In the genomic region with DNA sequence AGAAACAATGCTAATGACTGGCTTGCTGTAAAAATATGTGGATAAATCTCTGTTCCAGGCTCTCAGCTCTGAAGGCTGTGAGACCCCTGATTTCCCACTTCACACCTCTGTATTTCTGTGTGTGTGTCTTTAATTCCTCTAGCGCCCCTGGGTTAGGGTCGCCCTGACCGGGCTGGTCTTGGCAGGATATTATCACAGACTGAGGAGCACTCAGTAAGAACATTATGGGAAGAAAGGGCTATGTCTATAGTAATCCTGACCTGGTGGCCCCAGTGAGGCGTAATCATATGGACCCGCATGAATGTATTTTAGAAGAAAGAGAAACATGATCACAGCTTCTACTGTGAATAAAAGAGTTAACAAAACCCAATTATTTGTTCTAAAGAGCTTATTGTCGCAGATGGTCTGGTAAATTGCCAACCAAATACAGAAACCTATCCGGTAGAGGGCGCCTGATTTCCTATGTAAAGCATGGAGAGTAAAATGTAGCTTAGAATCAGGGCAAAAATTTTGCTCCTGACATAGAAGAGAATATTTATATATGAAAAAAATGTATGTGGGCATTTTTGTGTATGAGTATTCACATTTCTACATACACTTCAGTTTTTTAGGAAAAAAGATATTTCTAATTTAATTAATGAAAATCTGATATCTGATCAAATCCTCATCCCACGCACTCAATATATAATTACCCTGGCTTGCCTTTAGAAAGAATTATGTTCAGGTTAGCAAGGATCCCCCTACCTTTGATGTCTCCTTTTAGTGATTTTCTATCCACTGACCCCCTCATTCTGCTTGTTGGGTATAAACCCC, we compare ENCODE assay signal across 11 cellular contexts. TPM values are rescaled to one million over a fixed set of nuclear protein-coding genes. Genes with fewer than 3 reads are reported as not detected.
DNase-seq lines count a peak whose midpoint lies in the region; ATAC-seq and TF ChIP-seq lines count a peak whose summit lies in the region.
"Had no signal": no experiment of that assay in that cellular context is flagged by ENCODE, and none has a peak within 500 bp of the region (broad histone marks: within the 10 kb centered on the region; RNA-seq: fewer than 3 reads in every experiment).

No MANE protein-coding gene starts in this region.

- TF ChIP-seq RAD21 in Ishikawa (IDR thresholded peaks at IDR 0.05; ENCODE audit: low read depth): peak; percentile 42

- H3K27ac ChIP-seq in SK-N-MC (no peak overlapping the region), dorsolateral prefrontal cortex (peak overlapping the region in 2 of 59 donors; percentile 2 to 11)
- H3K27ac ChIP-seq: BLaER1 treated with 17β-estradiol and CSF1 and Interleukin-3, amounts not matched to agents 10 nM and 100 nM had no signal

- H3K9me3 Mint-ChIP-seq in neural crest cell: no peaks in the 10 kb centered on the region
- H3K9me3 Mint-ChIP-seq: activated naive CD4-positive, alpha-beta T cell treated with anti-CD3 and anti-CD28 coated beads, Interleukin-2, amount 50 U/mL, for 72 hours had no signal

- no peaks in the 10 kb centered on the region for H3K36me3 Mint-ChIP-seq in neural crest cell (ENCODE audit: low read depth)
- H3K36me3 Mint-ChIP-seq: activated naive CD4-positive, alpha-beta T cell treated with anti-CD3 and anti-CD28 coated beads, Interleukin-2, amount 50 U/mL, for 72 hours had no signal

- peaks cover 18% of the 10 kb centered on the region for H3K4me1 Mint-ChIP-seq in neural crest cell

- no peak overlapping the region for H3K4me3 Mint-ChIP-seq in neural crest cell

- no peak for TF ChIP-seq EP300 in Ishikawa (IDR thresholded peaks at IDR 0.05; ENCODE audit: borderline replicate concordance)

- DNase-seq in DMS79 treated with DMSO at 0.1 percent for 48 hours (lab: John Stamatoyannopoulos, UW) (peak; percentile 2), DMS79 (lab: John Stamatoyannopoulos, UW) (no peak), SK-N-MC (ENCODE audit: low read depth, low spot score) (peak; percentile 40), dorsolateral prefrontal cortex (peak in 2 of 10 donors; percentile 61 to 70), neural crest cell (ENCODE audit: low read depth, low spot score) (peak; percentile 50)

- H3K27me3 Mint-ChIP-seq in neural crest cell (ENCODE audit: low read depth): no peaks in the 10 kb centered on the region

- H3K9me3 ChIP-seq in SK-N-MC (ENCODE audit: low read depth, low read length): no peaks in the 10 kb centered on the region
- H3K9me3 ChIP-seq: BLaER1 treated with 17β-estradiol and CSF1 and Interleukin-3, amounts not matched to agents 10 nM and 100 nM had no signal

- H3K4me3 ChIP-seq in SK-N-MC: no peak overlapping the region
- H3K4me3 ChIP-seq in dorsolateral prefrontal cortex: peak overlapping the region in 15 of 59 donors; percentile 3 to 43 (median 27)
- H3K4me3 ChIP-seq: BLaER1 treated with 17β-estradiol and CSF1 and Interleukin-3, amounts not matched to agents 10 nM and 100 nM had no signal

- no peaks in the 10 kb centered on the region for H3K27me3 ChIP-seq in dorsolateral prefrontal cortex

- peak in 55 of 56 donors; percentile 21 to 78 (median 62) for TF ChIP-seq CTCF in dorsolateral prefrontal cortex (IDR thresholded peaks at IDR 0.05 in 54 of 56, conservative IDR thresholded peaks at IDR 0.05 in 2 of 56; ENCODE audit: low read depth in 1 of 56, partially characterized antibody in 56 of 56)
- peak; percentile 65 for TF ChIP-seq CTCF in neural crest cell (conservative IDR thresholded peaks at IDR 0.05)

- intact Hi-C loops in dorsolateral prefrontal cortex (cut with DNase I): no loop called here

- no peak overlapping the region for H3K27ac Mint-ChIP-seq in neural crest cell (ENCODE audit: unreplicated experiment)
- H3K27ac Mint-ChIP-seq: activated naive CD4-positive, alpha-beta T cell treated with anti-CD3 and anti-CD28 coated beads, Interleukin-2, amount 50 U/mL, for 72 hours had no signal

- ATAC-seq in HG02588 (IDR thresholded peaks at IDR 0.05; ENCODE audit: unreplicated experiment): no peak
- no peak for ATAC-seq in GM21723 (IDR thresholded peaks at IDR 0.05; ENCODE audit: unreplicated experiment)
- ATAC-seq: activated naive CD4-positive, alpha-beta T cell treated with anti-CD3 and anti-CD28 coated beads, Interleukin-2, amount 50 U/mL, for 72 hours had no signal

- no peak overlapping the region for H3K9ac ChIP-seq in SK-N-MC (ENCODE audit: insufficient read length)
- H3K9ac ChIP-seq: BLaER1 treated with 17β-estradiol and CSF1 and Interleukin-3, amounts not matched to agents 10 nM and 100 nM had no signal

- H3K36me3 ChIP-seq in SK-N-MC (ENCODE audit: insufficient read depth, low read length): no peaks in the 10 kb centered on the region
- H3K36me3 ChIP-seq: BLaER1 treated with 17β-estradiol and CSF1 and Interleukin-3, amounts not matched to agents 10 nM and 100 nM had no signal

TF ChIP-seq in Ishikawa, 13 proteins besides CTCF, POLR2A, EP300 and RAD21:
- no peak for TF ChIP-seq YY1 (IDR thresholded peaks at IDR 0.05; ENCODE audit: low read depth)
- peak; percentile 43; the same call in 1 of the 2 replicates for TF ChIP-seq NFIC (IDR thresholded peaks at IDR 0.05)

RNA-seq across cellular contexts. Expression of a gene that starts 5.8 kb away (rescaled TPM):
- 1 to 10 TPM in 7 of 120 experiments, under 1 TPM in 5, not detected in 108; 0.65 to 1.8 (median 1.1) TPM for total RNA-seq in dorsolateral prefrontal cortex
- total RNA-seq in neural crest cell: not detected in 2 replicates
- total RNA-seq: activated naive CD4-positive, alpha-beta T cell treated with anti-CD3 and anti-CD28 coated beads, Interleukin-2, amount 50 U/mL, for 72 hours; subcutaneous adipose tissue had no signal

RNA-seq across cellular contexts. Expression of a gene that starts 25.5 kb away (rescaled TPM):
- total RNA-seq in dorsolateral prefrontal cortex: under 1 TPM in 2 of 120 experiments, not detected in 118; 0.46 to 0.50 TPM
- total RNA-seq in neural crest cell: not detected in 2 replicates
- total RNA-seq: activated naive CD4-positive, alpha-beta T cell treated with anti-CD3 and anti-CD28 coated beads, Interleukin-2, amount 50 U/mL, for 72 hours; subcutaneous adipose tissue had no signal

RNA-seq across cellular contexts. Expression of a gene that starts 47.7 kb away (rescaled TPM):
- 1 to 10 TPM in 73 of 120 experiments, under 1 TPM in 44, not detected in 3; 0.32 to 4.0 (median 1.1) TPM for total RNA-seq in dorsolateral prefrontal cortex
- total RNA-seq in neural crest cell: 0.16 TPM in 1 of 2 replicates, not detected in the other
- total RNA-seq: activated naive CD4-positive, alpha-beta T cell treated with anti-CD3 and anti-CD28 coated beads, Interleukin-2, amount 50 U/mL, for 72 hours; subcutaneous adipose tissue had no signal

RNA-seq across cellular contexts. Expression of a gene that starts 49.2 kb away (rescaled TPM):
- total RNA-seq in dorsolateral prefrontal cortex (1 to 10 TPM in 67 of 120 experiments, under 1 TPM in 38, not detected in 15; 0.36 to 3.6 (median 1.3) TPM), neural crest cell (not detected in 2 replicates)
- total RNA-seq: activated naive CD4-positive, alpha-beta T cell treated with anti-CD3 and anti-CD28 coated beads, Interleukin-2, amount 50 U/mL, for 72 hours; subcutaneous adipose tissue had no signal
